Comparison of ENCODE assay signal across 25 cellular contexts in the genomic region with DNA sequence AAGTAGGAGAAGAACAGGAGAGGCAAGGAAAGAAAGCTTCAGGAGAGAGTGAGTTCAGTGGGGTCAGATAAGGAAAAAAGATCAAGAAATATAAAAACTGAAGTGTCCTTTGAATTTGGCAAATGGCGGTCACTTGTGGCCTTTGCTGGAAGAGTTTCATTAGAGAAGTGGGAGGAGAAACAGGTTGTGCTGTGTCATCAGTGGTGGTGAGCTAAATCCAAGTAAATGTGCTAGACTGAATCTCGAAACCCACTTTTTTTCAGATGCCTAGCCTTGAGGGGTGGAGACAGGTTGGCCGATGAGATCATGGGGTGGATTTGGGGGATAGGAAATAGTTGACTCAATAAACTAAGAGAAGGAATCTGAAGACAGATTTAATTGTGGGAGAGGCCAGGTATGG. TPM values are rescaled to one million over a fixed set of nuclear protein-coding genes. Genes with fewer than 3 reads are reported as not detected.
"Had no signal": no experiment of that assay in that cellular context is flagged by ENCODE, and none has a peak within 500 bp of the region (broad histone marks: within the 10 kb centered on the region; RNA-seq: fewer than 3 reads in every experiment).

No MANE protein-coding gene starts in this region.

- FAIRE-seq: endothelial cell of umbilical vein, TTC549 had no signal

- ATAC-seq: effector memory CD8-positive, alpha-beta T cell; heart right ventricle; left lobe of liver; natural killer cell treated with Interleukin-12 subunit alpha and Interleukin-12 subunit beta and Interleukin-15 and Interleukin-18, amount 100 ng/mL, for 72 hours; right cardiac atrium; stimulated activated naive CD8-positive, alpha-beta T cell treated with anti-CD3 and anti-CD28 coated beads, Interleukin-15, Interleukin-2, amounts not matched to agents 100 U/mL and 50 U/mL, for 24 hours; T-cell had no signal

- H3K4me3 ChIP-seq: ascending aorta, dorsolateral prefrontal cortex, heart right ventricle, ovary, tibial artery had no signal

- H3K27ac ChIP-seq: ascending aorta, brain microvascular endothelial cell, dorsolateral prefrontal cortex, heart right ventricle, ovary, tibial artery, WERI-Rb-1 had no signal

- DNase-seq: activated CD4-positive, alpha-beta T cell treated with anti-CD3 and anti-CD28 coated beads, Interleukin-2, amount 10 ng/mL, durations not matched to agents 7 days and 5 days; activated CD4-positive, CD25-positive, alpha-beta regulatory T cell treated with anti-CD3 and anti-CD28 coated beads, Interleukin-2, amount 50 U/mL, for 72 hours; activated gamma-delta T cell treated with Interleukin-2 at 50 U/mL for 16 hours; activated T-cell treated with anti-CD3 and anti-CD28 coated beads, Interleukin-2, amount 50 U/mL, for 1 hour; brain microvascular endothelial cell; central memory CD4-positive, alpha-beta T cell; dorsolateral prefrontal cortex; effector memory CD8-positive, alpha-beta T cell; foreskin fibroblast; heart right ventricle; midbrain; right cardiac atrium; stimulated activated CD4-positive, alpha-beta T cell treated with anti-CD3 and anti-CD28 coated beads, Interleukin-4, amount 100 ng/mL, for 24 hours; stimulated activated naive CD8-positive, alpha-beta T cell treated with anti-CD3 and anti-CD28 coated beads, Interleukin-15, Interleukin-2, amounts not matched to agents 100 U/mL and 50 U/mL, for 24 hours; substantia nigra; T-cell; WERI-Rb-1 had no signal

RNA-seq across cellular contexts. Expression of a gene that starts 43.7 kb away (rescaled TPM):
- total RNA-seq: activated CD4-positive, alpha-beta T cell treated with anti-CD3 and anti-CD28 coated beads, Interleukin-2, amount 10 ng/mL, durations not matched to agents 7 days and 5 days; natural killer cell treated with Interleukin-12 subunit alpha and Interleukin-12 subunit beta and Interleukin-15 and Interleukin-18, amount 100 ng/mL, for 72 hours had no signal

RNA-seq across cellular contexts. Expression of a gene that starts 45.6 kb away (rescaled TPM):
- total RNA-seq: activated CD4-positive, alpha-beta T cell treated with anti-CD3 and anti-CD28 coated beads, Interleukin-2, amount 10 ng/mL, durations not matched to agents 7 days and 5 days; ascending aorta; endothelial cell of umbilical vein; lung microvascular endothelial cell; natural killer cell treated with Interleukin-12 subunit alpha and Interleukin-12 subunit beta and Interleukin-15 and Interleukin-18, amount 100 ng/mL, for 72 hours; T-cell had no signal
